Comparison of ENCODE assay signal across 31 cellular contexts in the genomic region with DNA sequence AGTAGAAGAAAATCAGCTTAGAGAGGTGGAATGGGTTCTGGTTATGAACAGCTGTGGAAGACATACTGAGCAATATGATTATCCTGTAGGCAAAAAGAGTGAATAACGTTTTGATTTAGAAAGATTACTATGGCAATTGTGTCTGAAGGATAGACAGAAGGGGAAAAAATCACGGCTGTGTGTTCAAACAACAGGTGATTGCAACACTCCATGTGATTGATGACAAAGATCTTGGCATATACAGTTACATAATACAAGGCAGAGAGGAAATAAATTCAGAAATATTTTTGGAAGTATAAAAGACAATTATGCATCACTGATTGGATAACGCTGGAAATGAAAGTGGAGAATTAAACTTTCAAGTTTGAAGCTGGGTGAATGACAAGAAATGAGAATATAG. TPM values are rescaled to one million over a fixed set of nuclear protein-coding genes. Genes with fewer than 3 reads are reported as not detected.
"Had no signal": no experiment of that assay in that cellular context is flagged by ENCODE, and none has a peak within 500 bp of the region (broad histone marks: within the 10 kb centered on the region; RNA-seq: fewer than 3 reads in every experiment).

No MANE protein-coding gene starts in this region.

- H3K36me3 Mint-ChIP-seq: activated CD8-positive, alpha-beta memory T cell treated with anti-CD3 and anti-CD28 coated beads, Interleukin-2, amount 10 ng/mL, durations not matched to agents 7 days and 5 days; activated naive CD4-positive, alpha-beta T cell treated with anti-CD3 and anti-CD28 coated beads, Interleukin-2, amount 50 U/mL, for 72 hours; WTC11 had no signal

- ATAC-seq: activated CD8-positive, alpha-beta memory T cell treated with anti-CD3 and anti-CD28 coated beads, Interleukin-2, amount 10 ng/mL, durations not matched to agents 7 days and 5 days; activated CD8-positive, alpha-beta T cell treated with anti-CD3 and anti-CD28 coated beads, Interleukin-2, amount 10 ng/mL, durations not matched to agents 7 days and 5 days; activated naive CD4-positive, alpha-beta T cell treated with anti-CD3 and anti-CD28 coated beads, Interleukin-2, amount 50 U/mL, for 72 hours; activated naive CD8-positive, alpha-beta T cell treated with anti-CD3 and anti-CD28 coated beads, Interleukin-2, amount 50 U/mL, for 24 hours; body of pancreas; Panc1; Right ventricle myocardium inferior; WTC11 had no signal

- H3K36me3 ChIP-seq: ascending aorta, SJCRH30 had no signal

- H3K4me3 ChIP-seq: ascending aorta, body of pancreas, SJCRH30 had no signal

- H3K4me1 ChIP-seq: body of pancreas, SJCRH30 had no signal

- H3K4me3 Mint-ChIP-seq: activated CD8-positive, alpha-beta memory T cell treated with anti-CD3 and anti-CD28 coated beads, Interleukin-2, amount 10 ng/mL, durations not matched to agents 7 days and 5 days; activated CD8-positive, alpha-beta T cell treated with anti-CD3 and anti-CD28 coated beads, Interleukin-2, amount 10 ng/mL, durations not matched to agents 7 days and 5 days; activated naive CD8-positive, alpha-beta T cell treated with anti-CD3 and anti-CD28 coated beads, Interleukin-2, amount 50 U/mL, for 24 hours; activated T-cell treated with anti-CD3 and anti-CD28 coated beads, Interleukin-2, amount 50 U/mL, for 24 hours; activated T-helper 1 cell treated with anti-CD3 and anti-CD28 coated beads, Interleukin-12 subunit alpha, Interleukin-12 subunit beta, Interleukin-2, Interleukin-4 antibody, amounts not matched to agents 30 ng/mL and 10 ng/mL and 1 ng/mL, durations not matched to agents 14 hours and 24 hours and 36 hours; WTC11 had no signal

- H3K27me3 ChIP-seq: ascending aorta, body of pancreas, SJCRH30 had no signal

- H3K9me3 ChIP-seq: ascending aorta, body of pancreas, SJCRH30, SK-N-SH had no signal

- H3K27ac Mint-ChIP-seq: activated CD8-positive, alpha-beta memory T cell treated with anti-CD3 and anti-CD28 coated beads, Interleukin-2, amount 10 ng/mL, durations not matched to agents 7 days and 5 days; activated CD8-positive, alpha-beta T cell treated with anti-CD3 and anti-CD28 coated beads, Interleukin-2, amount 10 ng/mL, durations not matched to agents 7 days and 5 days; activated naive CD4-positive, alpha-beta T cell treated with anti-CD3 and anti-CD28 coated beads, Interleukin-2, amount 50 U/mL, for 72 hours; activated naive CD8-positive, alpha-beta T cell treated with anti-CD3 and anti-CD28 coated beads, Interleukin-2, amount 50 U/mL, for 24 hours; activated T-cell treated with anti-CD3 and anti-CD28 coated beads, Interleukin-2, amount 50 U/mL, for 24 hours; activated T-helper 1 cell treated with anti-CD3 and anti-CD28 coated beads, Interleukin-12 subunit alpha, Interleukin-12 subunit beta, Interleukin-2, Interleukin-4 antibody, amounts not matched to agents 30 ng/mL and 10 ng/mL and 1 ng/mL, durations not matched to agents 14 hours and 24 hours and 36 hours; WTC11 had no signal

- DNase-seq: activated CD4-positive, alpha-beta T cell treated with anti-CD3 and anti-CD28 coated beads for 48 hours; activated CD4-positive, alpha-beta T cell treated with anti-CD3 and anti-CD28 coated beads, Interleukin-2, amount 50 U/mL, for 4 hours; activated CD4-positive, CD25-positive, alpha-beta regulatory T cell treated with anti-CD3 and anti-CD28 coated beads, Interleukin-2, amount 50 U/mL, for 72 hours; activated CD8-positive, alpha-beta memory T cell treated with anti-CD3 and anti-CD28 coated beads, Interleukin-2, amount 10 ng/mL, durations not matched to agents 7 days and 5 days; activated CD8-positive, alpha-beta T cell treated with anti-CD3 and anti-CD28 coated beads, Interleukin-2, amount 10 ng/mL, durations not matched to agents 7 days and 5 days; activated effector memory CD4-positive, alpha-beta T cell treated with anti-CD3 and anti-CD28 coated beads, Interleukin-2, amount 50 U/mL, for 16 hours; activated naive CD4-positive, alpha-beta T cell treated with Interleukin-2 at 50 U/mL for 16 hours; activated naive CD8-positive, alpha-beta T cell treated with anti-CD3 and anti-CD28 coated beads, Interleukin-2, amount 50 U/mL, for 24 hours; activated T-cell treated with anti-CD3 and anti-CD28 coated beads, Interleukin-2, amount 50 U/mL, for 24 hours; amniotic stem cell; body of pancreas; central memory CD4-positive, alpha-beta T cell; cortex of kidney; NCI-H1105 treated with DMSO at 0.1 percent for 48 hours; NCI-H1930; NCI-H2107; NCI-H510A treated with DMSO at 0.1 percent for 48 hours; NK-92 treated with Interleukin-12 subunit alpha and Interleukin-12 subunit beta, amount 100 ng/mL, for 24 hours; OCI-M1; RPMI8226; SJCRH30; SK-N-SH; SW 1271 had no signal

- H3K4me1 Mint-ChIP-seq: activated CD8-positive, alpha-beta memory T cell treated with anti-CD3 and anti-CD28 coated beads, Interleukin-2, amount 10 ng/mL, durations not matched to agents 7 days and 5 days; activated naive CD8-positive, alpha-beta T cell treated with anti-CD3 and anti-CD28 coated beads, Interleukin-2, amount 50 U/mL, for 24 hours had no signal

- H3K9ac ChIP-seq: SK-N-SH had no signal

- H3K27me3 Mint-ChIP-seq: activated CD8-positive, alpha-beta memory T cell treated with anti-CD3 and anti-CD28 coated beads, Interleukin-2, amount 10 ng/mL, durations not matched to agents 7 days and 5 days; activated naive CD8-positive, alpha-beta T cell treated with anti-CD3 and anti-CD28 coated beads, Interleukin-2, amount 50 U/mL, for 24 hours; activated T-cell treated with anti-CD3 and anti-CD28 coated beads, Interleukin-2, amount 50 U/mL, for 24 hours had no signal

RNA-seq across cellular contexts. Expression of a gene that starts 58.5 kb away (rescaled TPM):
- total RNA-seq: activated CD8-positive, alpha-beta memory T cell treated with anti-CD3 and anti-CD28 coated beads, Interleukin-2, amount 10 ng/mL, durations not matched to agents 7 days and 5 days; activated CD8-positive, alpha-beta T cell treated with anti-CD3 and anti-CD28 coated beads, Interleukin-2, amount 10 ng/mL, durations not matched to agents 7 days and 5 days; activated naive CD4-positive, alpha-beta T cell treated with anti-CD3 and anti-CD28 coated beads, Interleukin-2, amount 50 U/mL, for 72 hours; activated T-helper 1 cell treated with anti-CD3 and anti-CD28 coated beads, Interleukin-12 subunit alpha, Interleukin-12 subunit beta, Interleukin-2, Interleukin-4 antibody, amounts not matched to agents 30 ng/mL and 10 ng/mL and 1 ng/mL, durations not matched to agents 14 hours and 24 hours and 36 hours; bronchial epithelial cell; SJCRH30; T-helper 1 cell treated with Interleukin-12 subunit alpha and Interleukin-12 subunit beta and Interleukin-4 antibody, amounts not matched to agents 30 ng/mL and 1 ng/mL, for 36 hours had no signal
